ENCODE assay signal across 18 cellular contexts in the genomic region with DNA sequence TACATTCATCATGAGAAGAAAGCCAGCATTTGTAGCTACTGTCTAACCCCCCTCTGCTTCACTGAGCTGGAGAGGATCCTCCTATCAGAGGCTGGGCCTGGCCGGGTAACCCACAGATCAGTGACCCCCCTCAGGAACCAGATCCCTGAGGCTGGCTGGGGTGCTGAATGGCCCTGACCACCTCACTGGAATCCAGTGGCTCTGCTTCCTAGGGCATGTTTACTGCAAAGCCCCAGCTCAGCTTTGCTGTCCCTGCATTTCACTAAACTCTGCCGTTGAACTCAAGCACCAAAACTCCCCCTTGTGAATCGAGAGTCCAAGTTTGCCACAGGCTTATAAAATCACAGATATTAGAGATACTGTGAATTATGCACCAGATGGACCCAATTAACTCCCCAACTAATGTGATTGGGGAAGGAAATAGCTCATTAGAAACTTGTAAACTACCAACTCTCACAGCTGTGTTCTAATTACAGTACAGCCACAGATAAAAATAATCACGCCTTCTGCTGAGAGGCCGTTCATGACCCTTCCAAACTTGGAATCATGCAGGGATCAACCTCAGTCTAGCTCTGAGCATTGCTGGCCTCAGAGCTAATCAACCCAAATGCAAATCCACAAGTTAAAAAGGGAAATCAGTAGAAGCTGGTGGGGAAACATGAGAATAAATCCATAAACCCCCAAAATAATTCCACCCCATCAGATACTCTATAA. TPM values are rescaled to one million over a fixed set of nuclear protein-coding genes. Genes with fewer than 3 reads are reported as not detected.
DNase-seq lines count a peak whose midpoint lies in the region; ATAC-seq and TF ChIP-seq lines count a peak whose summit lies in the region.
"Had no signal": no experiment of that assay in that cellular context is flagged by ENCODE, and none has a peak within 500 bp of the region (broad histone marks: within the 10 kb centered on the region; RNA-seq: fewer than 3 reads in every experiment).

No MANE protein-coding gene starts in this region.

- peaks cover 0 to 32% of the 10 kb centered on the region in 2 experiments; a peak in 1 of 4 replicates for H3K4me1 ChIP-seq in SK-N-SH (ENCODE audit: control insufficient read depth in 1 of 2, insufficient read depth in 2 of 2, low read depth in 1 of 2, low read length in 1 of 2)
- H3K4me1 ChIP-seq in right cardiac atrium (ENCODE audit: control insufficient read depth, insufficient read depth, low read length) = no peaks in the 10 kb centered on the region
- H3K4me1 ChIP-seq in stomach = no peaks in the 10 kb centered on the region
- H3K4me1 ChIP-seq: HAP-1 had no signal

- H3K27me3 Mint-ChIP-seq in brain = peaks cover 4% of the 10 kb centered on the region

- ATAC-seq in SK-N-SH treated with all-trans-retinoic acid at 6 μM for 48 hours = no peak
- ATAC-seq in right cardiac atrium = peak; percentile 40 to 47
- ATAC-seq in HG02678 (IDR thresholded peaks at IDR 0.05; ENCODE audit: unreplicated experiment) = no peak
- ATAC-seq: GM12878 had no signal

- TF ChIP-seq RAD21 in SK-N-SH (IDR thresholded peaks at IDR 0.05; ENCODE audit: low read length) = peak; percentile 34

- POLR2A ChIA-PET in SK-N-SH (lab: Yijun Ruan, JAX) = no interaction called here

- TF ChIP-seq POLR2A in stomach (IDR thresholded peaks at IDR 0.05) = no peak

- peak overlapping the region in 4 of 5 experiments; percentile 47 to 73 (median 56) for H3K27ac Mint-ChIP-seq in brain

- H3K4me1 Mint-ChIP-seq in brain = peaks cover 13% of the 10 kb centered on the region
- H3K4me1 Mint-ChIP-seq: CD14-positive monocyte had no signal

- peak overlapping the region in 1 of 2 experiments; percentile 64; a peak in 2 of 4 replicates for H3K27ac ChIP-seq in SK-N-SH (ENCODE audit: low read depth in 2 of 2, low read length in 1 of 2)
- no peak overlapping the region for H3K27ac ChIP-seq in right cardiac atrium (ENCODE audit: low read length)
- H3K27ac ChIP-seq in stomach = no peak overlapping the region

- DNase-seq in SK-N-SH (peak; percentile 54), right cardiac atrium (no peak), stomach (no peak), NCI-H187 treated with DMSO at 0.1 percent for 48 hours (lab: John Stamatoyannopoulos, UW) (no peak), occipital lobe (lab: John Stamatoyannopoulos, UW) (no peak)
- DNase-seq: COR-L47, IMR-90, Kasumi-1, NCI-H2081, NCI-H2227 treated with DMSO at 0.1 percent for 48 hours, NCI-H774 had no signal

- no peak overlapping the region for H3K9ac ChIP-seq in SK-N-SH

- H4K20me1 ChIP-seq in SK-N-SH (ENCODE audit: insufficient read depth) = no peaks in the 10 kb centered on the region

- no peaks in the 10 kb centered on the region for H3K9me2 ChIP-seq in SK-N-SH

- peaks cover 6% of the 10 kb centered on the region for H3K36me3 Mint-ChIP-seq in brain
- H3K36me3 Mint-ChIP-seq: CD14-positive monocyte had no signal

- no peaks in the 10 kb centered on the region for H3K27me3 ChIP-seq in SK-N-SH (ENCODE audit: insufficient read depth)
- H3K27me3 ChIP-seq in right cardiac atrium (ENCODE audit: control insufficient read depth, insufficient read depth) = no peaks in the 10 kb centered on the region
- no peaks in the 10 kb centered on the region for H3K27me3 ChIP-seq in stomach

- TF ChIP-seq EP300 in SK-N-SH (IDR thresholded peaks at IDR 0.05; ENCODE audit: borderline replicate concordance in 1 of 2, low read depth in 1 of 2, low read length in 1 of 2) (peak in 1 of 2 experiments; percentile 54; a peak in 1 of 4 replicates), stomach (IDR thresholded peaks at IDR 0.05) (no peak)

- peak overlapping the region in 1 of 5 experiments; percentile 31 for H3K4me3 Mint-ChIP-seq in brain
- H3K4me3 Mint-ChIP-seq: CD14-positive monocyte had no signal

- no peaks in the 10 kb centered on the region for H3F3A ChIP-seq in SK-N-SH (replicated peaks; ENCODE audit: insufficient read depth)

- H3K9me3 ChIP-seq in SK-N-SH (no peaks in the 10 kb centered on the region), right cardiac atrium (ENCODE audit: control insufficient read depth, low read length) (no peaks in the 10 kb centered on the region), stomach (peaks cover 0 to 3% (median 0%) of the 10 kb centered on the region in 4 donors)
- H3K9me3 ChIP-seq: HAP-1 had no signal

- H3K36me3 ChIP-seq in SK-N-SH (replicated peaks in 1 of 2; ENCODE audit: control insufficient read depth in 1 of 2, insufficient read depth in 2 of 2, low read length in 1 of 2) (no peaks in the 10 kb centered on the region), stomach (no peaks in the 10 kb centered on the region)
- H3K36me3 ChIP-seq: HAP-1 had no signal

- H3K79me2 ChIP-seq in SK-N-SH (ENCODE audit: insufficient read depth) = no peaks in the 10 kb centered on the region

- CTCF ChIA-PET in SK-N-SH (lab: Yijun Ruan, JAX) = interaction anchor here (0.8 to 2.0 kb wide), 6 partner anchors 9 to 39 kb away, joined by 3 to 13 read pairs (median 3); no protein-coding TSS in a partner anchor

- intact Hi-C loops in right cardiac atrium (cut with DNase I) (no loop called here), stomach (cut with DNase I; ENCODE audit: low total_unique reads) (no loop called here)

- H2AFZ ChIP-seq in SK-N-SH (ENCODE audit: low read depth) = no peak overlapping the region

- no peak for TF ChIP-seq CTCF in SK-N-SH (IDR thresholded peaks at IDR 0.05)
- TF ChIP-seq CTCF in brain (conservative IDR thresholded peaks at IDR 0.05) = no peak
- TF ChIP-seq CTCF in stomach (IDR thresholded peaks at IDR 0.05) = no peak

- H3K9me3 Mint-ChIP-seq in brain = peaks cover 4 to 22% (median 13%) of the 10 kb centered on the region in 5 experiments

- no peak overlapping the region for H3K4me2 ChIP-seq in SK-N-SH

- 24% methylated on average over 5 of the region's 5 CpGs for WGBS in SK-N-SH (ENCODE audit: low lambda C conversion rate)
- WGBS in right cardiac atrium = 25% methylated on average over 5 of the region's 5 CpGs
- 42 to 56% (median 55%) methylated on average over 5 of the region's 5 CpGs for WGBS in stomach, 5 donors

- H3K4me3 ChIP-seq in SK-N-SH (ENCODE audit: low read depth in 2 of 2, low read length in 1 of 2) (no peak overlapping the region), right cardiac atrium (ENCODE audit: low read length) (no peak overlapping the region), stomach (no peak overlapping the region)
- H3K4me3 ChIP-seq: GM12878, HAP-1 had no signal

TF ChIP-seq in SK-N-SH, 30 proteins besides CTCF, POLR2A, EP300 and RAD21 (continues in another document):
- no peak for TF ChIP-seq SIN3A (IDR thresholded peaks at IDR 0.05; ENCODE audit: borderline replicate concordance, low read depth, low read length)
- TF ChIP-seq CHD2 (IDR thresholded peaks at IDR 0.05; ENCODE audit: low read length, partially characterized antibody) = peak; percentile 27
- TF ChIP-seq MEF2A (IDR thresholded peaks at IDR 0.05; ENCODE audit: borderline replicate concordance, low read depth) = no peak
- TF ChIP-seq RCOR1 (IDR thresholded peaks at IDR 0.05; ENCODE audit: low read length) = peak; percentile 41; the same call in 1 of the 2 replicates
- TF ChIP-seq ELF1 (IDR thresholded peaks at IDR 0.05) = no peak
- TF ChIP-seq GATA2 (CRISPR knock-in tag; IDR thresholded peaks at IDR 0.05) = no peak; the same call in 1 of the 2 replicates

TF ChIP-seq in SK-N-SH treated with all-trans-retinoic acid at 6 μM for 48 hours, 23 proteins besides CTCF, POLR2A, EP300 and RAD21:
- TF ChIP-seq PPARA (CRISPR knock-in tag; IDR thresholded peaks at IDR 0.05; ENCODE audit: borderline replicate concordance) = no peak

RNA-seq across cellular contexts. Expression of a gene that starts 47.0 kb away (rescaled TPM):
- polyA plus RNA-seq in SK-N-SH (2012; rRNA removed) (0.10 and 0.16 TPM in 2 replicates), brain (ENCODE audit: insufficient read depth, low read depth, low replicate concordance) (0.19 TPM), right cardiac atrium (0.29 TPM), stomach (under 1 TPM in 2 of 3 donors, not detected in 1; 0.12 to 0.75 TPM)
- 0.05 and 0.12 TPM in 2 replicates for polyA plus RNA-seq in SK-N-SH (2012; cell fraction: cytosol; rRNA removed)
- 0.14 and 0.15 TPM in 2 replicates for polyA plus RNA-seq in SK-N-SH (2012; cell fraction: nucleus; rRNA removed)
- total RNA-seq in right cardiac atrium (1 to 10 TPM in 1 of 4 donors, under 1 TPM in 3; 0.45 to 1.2 (median 0.61) TPM), stomach (under 1 TPM in 2 of 5 donors, not detected in 3; 0.55 to 0.89 TPM), occipital lobe (25.7 TPM)
- total RNA-seq: A172, GM12878 had no signal
- polyA plus RNA-seq: CD14-positive monocyte had no signal

Comparison
In these comparisons a context has a peak if more than half of its experiments do, and no peak if none do; other contexts are left out.
1. ATAC-seq: peak in right cardiac atrium (2 of 2); none in SK-N-SH treated with all-trans-retinoic acid at 6 μM for 48 hours (single experiment) and HG02678 (single experiment).